In the genomic region with DNA sequence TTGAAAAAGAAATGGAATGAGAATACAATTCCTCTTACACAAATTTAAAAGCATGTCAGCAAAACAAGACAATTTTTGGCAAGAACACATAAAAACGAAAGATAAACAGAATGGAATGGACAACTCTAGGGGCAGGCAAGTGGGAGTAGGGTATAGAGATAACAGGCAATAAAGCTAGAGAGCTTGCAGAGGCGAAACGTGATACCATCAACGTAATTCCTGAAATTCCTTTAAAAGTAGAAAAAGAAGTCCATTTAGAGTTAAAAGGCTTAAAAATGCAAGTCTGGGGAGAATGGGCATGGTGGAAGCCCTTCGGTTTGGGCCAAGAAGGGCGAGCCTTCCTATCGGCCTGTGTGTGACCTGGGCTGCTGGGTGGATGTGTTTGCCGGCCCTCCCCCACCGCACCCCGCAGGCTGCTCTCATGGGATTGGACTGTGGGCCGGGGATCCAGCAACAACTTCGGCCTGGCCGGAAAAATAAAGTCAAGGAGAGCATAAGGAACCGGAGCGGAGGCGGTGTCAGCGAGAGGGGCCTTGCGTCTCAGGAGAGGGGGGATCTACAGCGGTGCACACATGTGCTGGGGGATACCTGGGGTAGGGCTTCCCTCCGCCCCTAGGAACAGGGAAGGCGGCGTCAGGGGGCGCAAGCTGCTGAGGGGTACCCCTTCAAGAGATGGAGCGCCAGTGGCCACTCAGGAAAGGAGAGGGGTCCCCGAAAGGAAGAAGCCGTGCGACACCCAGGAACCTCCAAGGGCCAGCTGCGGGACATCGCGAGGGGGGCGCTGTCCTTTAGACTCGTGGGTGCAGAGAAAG, we compare ENCODE assay signal across 15 cellular contexts. TPM values are rescaled to one million over a fixed set of nuclear protein-coding genes. Genes with fewer than 3 reads are reported as not detected.
A peak's percentile ranks its signal among the peaks of the same experiment; 100 is the strongest.
DNase-seq lines count a peak whose midpoint lies in the region; ATAC-seq and TF ChIP-seq lines count a peak whose summit lies in the region.
"Had no signal": no experiment of that assay in that cellular context is flagged by ENCODE, and none has a peak within 500 bp of the region (broad histone marks: within the 10 kb centered on the region; RNA-seq: fewer than 3 reads in every experiment).

No MANE protein-coding gene starts in this region.

- H3K27me3 Mint-ChIP-seq in activated naive CD8-positive, alpha-beta T cell treated with anti-CD3 and anti-CD28 coated beads for 36 hours = peaks cover 33% of the 10 kb centered on the region
- peaks cover 23% of the 10 kb centered on the region for H3K27me3 Mint-ChIP-seq in activated naive CD8-positive, alpha-beta T cell treated with anti-CD3 and anti-CD28 coated beads, Interleukin-2, amount 50 U/mL, for 24 hours

- peak overlapping the region; percentile 1 for H3K4me3 ChIP-seq in ectodermal cell (ENCODE audit: insufficient read depth, low read depth, low read length)
- H3K4me3 ChIP-seq in body of pancreas = no peak overlapping the region

- no peak for ATAC-seq in activated naive CD8-positive, alpha-beta T cell treated with anti-CD3 and anti-CD28 coated beads, Interleukin-2, amount 50 U/mL, for 24 hours
- no peak for ATAC-seq in body of pancreas
- ATAC-seq in HG03520 (IDR thresholded peaks at IDR 0.05; ENCODE audit: unreplicated experiment) = no peak

- H3K36me3 Mint-ChIP-seq in activated naive CD8-positive, alpha-beta T cell treated with anti-CD3 and anti-CD28 coated beads for 36 hours = no peaks in the 10 kb centered on the region
- no peaks in the 10 kb centered on the region for H3K36me3 Mint-ChIP-seq in activated naive CD8-positive, alpha-beta T cell treated with anti-CD3 and anti-CD28 coated beads, Interleukin-2, amount 50 U/mL, for 24 hours (ENCODE audit: low read depth)

- no peaks in the 10 kb centered on the region for H3K36me3 ChIP-seq in ectodermal cell (ENCODE audit: control insufficient read depth, insufficient read depth, low read length)
- no peaks in the 10 kb centered on the region for H3K36me3 ChIP-seq in body of pancreas (replicated peaks in 1 of 2; ENCODE audit: insufficient read depth in 1 of 2, low read depth in 2 of 2)

- no peak overlapping the region for H3K4me3 Mint-ChIP-seq in activated naive CD8-positive, alpha-beta T cell treated with anti-CD3 and anti-CD28 coated beads for 36 hours
- no peak overlapping the region for H3K4me3 Mint-ChIP-seq in activated naive CD8-positive, alpha-beta T cell treated with anti-CD3 and anti-CD28 coated beads, Interleukin-2, amount 50 U/mL, for 24 hours

- H3K9me3 ChIP-seq in ectodermal cell (ENCODE audit: control insufficient read depth, low read length) (no peaks in the 10 kb centered on the region), body of pancreas (no peaks in the 10 kb centered on the region)

- H3K27ac ChIP-seq in ectodermal cell (ENCODE audit: insufficient read depth, low read depth, low read length, poor library complexity, severe bottlenecking) = no peak overlapping the region
- no peak overlapping the region for H3K27ac ChIP-seq in body of pancreas
- H3K27ac ChIP-seq: RWPE1 had no signal

- intact Hi-C loops in body of pancreas (cut with DNase I) = no loop called here

- peaks cover 11% of the 10 kb centered on the region for H3K4me1 Mint-ChIP-seq in activated naive CD8-positive, alpha-beta T cell treated with anti-CD3 and anti-CD28 coated beads for 36 hours
- H3K4me1 Mint-ChIP-seq in activated naive CD8-positive, alpha-beta T cell treated with anti-CD3 and anti-CD28 coated beads, Interleukin-2, amount 50 U/mL, for 24 hours = peaks cover 14% of the 10 kb centered on the region

- peak overlapping the region; percentile 1 for H3K27ac Mint-ChIP-seq in activated naive CD8-positive, alpha-beta T cell treated with anti-CD3 and anti-CD28 coated beads for 36 hours
- no peak overlapping the region for H3K27ac Mint-ChIP-seq in activated naive CD8-positive, alpha-beta T cell treated with anti-CD3 and anti-CD28 coated beads, Interleukin-2, amount 50 U/mL, for 24 hours

- TF ChIP-seq POLR2A in body of pancreas (IDR thresholded peaks at IDR 0.05) = no peak

- peaks cover 28% of the 10 kb centered on the region for H3K27me3 ChIP-seq in ectodermal cell (ENCODE audit: control insufficient read depth, insufficient read depth, low read length, poor library complexity, severe bottlenecking)
- peaks cover 0 to 10% of the 10 kb centered on the region in 2 donors for H3K27me3 ChIP-seq in body of pancreas

- H3K9me3 Mint-ChIP-seq in activated naive CD8-positive, alpha-beta T cell treated with anti-CD3 and anti-CD28 coated beads for 36 hours = no peaks in the 10 kb centered on the region
- H3K9me3 Mint-ChIP-seq in activated naive CD8-positive, alpha-beta T cell treated with anti-CD3 and anti-CD28 coated beads, Interleukin-2, amount 50 U/mL, for 24 hours = no peaks in the 10 kb centered on the region

- no peaks in the 10 kb centered on the region for H3K4me1 ChIP-seq in ectodermal cell (ENCODE audit: control insufficient read depth, insufficient read depth, low read length)
- peaks cover 4% of the 10 kb centered on the region for H3K4me1 ChIP-seq in body of pancreas

- TF ChIP-seq CTCF in body of pancreas (IDR thresholded peaks at IDR 0.05) = no peak

- DNase-seq in activated naive CD8-positive, alpha-beta T cell treated with anti-CD3 and anti-CD28 coated beads for 36 hours = no peak
- DNase-seq in activated naive CD8-positive, alpha-beta T cell treated with anti-CD3 and anti-CD28 coated beads, Interleukin-2, amount 50 U/mL, for 24 hours = no peak
- peak; percentile 94 for DNase-seq in left kidney (ENCODE audit: low read depth, low spot score)
- DNase-seq in ureter (ENCODE audit: low spot score) = peak; percentile 38
- no peak for DNase-seq in body of pancreas
- no peak for DNase-seq in mesenteric fat pad (ENCODE audit: low spot score)
- DNase-seq: activated CD4-positive, CD25-positive, alpha-beta regulatory T cell; activated naive CD4-positive, alpha-beta T cell treated with Interleukin-2 at 50 U/mL for 16 hours; midbrain; small intestine had no signal

- 37 to 40% methylated on average over 32 of the region's 32 CpGs for WGBS in ectodermal cell, 2 experiments
- WGBS in body of pancreas, 2 donors = 25 to 32% methylated on average over 24 to 32 of the region's 32 CpGs

RNA-seq across cellular contexts. Expression of a gene that starts 4.1 kb away (rescaled TPM):
- total RNA-seq in activated naive CD8-positive, alpha-beta T cell treated with anti-CD3 and anti-CD28 coated beads for 36 hours = not detected
- not detected for polyA plus RNA-seq in ectodermal cell (2013, experiment 1 of 4)
- not detected for polyA plus RNA-seq in ectodermal cell (2013, experiment 2 of 4)
- polyA plus RNA-seq in ectodermal cell (2013, experiment 3 of 4) = not detected
- polyA plus RNA-seq in ectodermal cell (2013, experiment 4 of 4) = not detected
- total RNA-seq in ureter = not detected
- not detected for total RNA-seq in body of pancreas
- total RNA-seq in mesenteric fat pad = 0.10 TPM
- total RNA-seq: HT1080 had no signal
- polyA plus RNA-seq: esophagus, small intestine had no signal

RNA-seq across cellular contexts. Expression of a gene that starts 5.5 kb away (rescaled TPM):
- total RNA-seq in activated naive CD8-positive, alpha-beta T cell treated with anti-CD3 and anti-CD28 coated beads for 36 hours = not detected
- not detected for polyA plus RNA-seq in ectodermal cell (2013, experiment 1 of 4)
- polyA plus RNA-seq in ectodermal cell (2013, experiment 2 of 4) = not detected
- polyA plus RNA-seq in ectodermal cell (2013, experiment 3 of 4) = not detected
- polyA plus RNA-seq in ectodermal cell (2013, experiment 4 of 4) = not detected
- not detected for total RNA-seq in ureter
- not detected for total RNA-seq in body of pancreas
- total RNA-seq in mesenteric fat pad = 0.84 TPM
- polyA plus RNA-seq: esophagus, small intestine had no signal

RNA-seq across cellular contexts. Expression of a gene that starts 19.9 kb away (rescaled TPM):
- 1 to 10 TPM; 4.2 to 4.3 TPM for total RNA-seq in activated naive CD8-positive, alpha-beta T cell treated with anti-CD3 and anti-CD28 coated beads for 36 hours
- 142 TPM for polyA plus RNA-seq in ectodermal cell (2013, experiment 1 of 4)
- 128 TPM for polyA plus RNA-seq in ectodermal cell (2013, experiment 2 of 4)
- 134 TPM for polyA plus RNA-seq in ectodermal cell (2013, experiment 3 of 4)
- polyA plus RNA-seq in ectodermal cell (2013, experiment 4 of 4) = 151 TPM
- total RNA-seq in ureter (3.0 TPM), body of pancreas (1 to 10 TPM; 2.3 to 4.9 TPM), mesenteric fat pad (57.7 TPM)
- total RNA-seq: HT1080 had no signal

RNA-seq across cellular contexts. Expression of a gene that starts 20.2 kb away (rescaled TPM):
- total RNA-seq in activated naive CD8-positive, alpha-beta T cell treated with anti-CD3 and anti-CD28 coated beads for 36 hours = 10 to 100 TPM; 24.2 to 26.3 TPM
- polyA plus RNA-seq in ectodermal cell (2013, experiment 1 of 4) = 55.7 TPM
- 51.9 TPM for polyA plus RNA-seq in ectodermal cell (2013, experiment 2 of 4)
- polyA plus RNA-seq in ectodermal cell (2013, experiment 3 of 4) = 62.7 TPM
- 63.4 TPM for polyA plus RNA-seq in ectodermal cell (2013, experiment 4 of 4)
- total RNA-seq in ureter (53.5 TPM), body of pancreas (10 to 100 TPM; 26.5 to 48.1 TPM), mesenteric fat pad (28.5 TPM)

RNA-seq across cellular contexts. Expression of a gene that starts 20.3 kb away (rescaled TPM):
- total RNA-seq in activated naive CD8-positive, alpha-beta T cell treated with anti-CD3 and anti-CD28 coated beads for 36 hours = 10 to 100 TPM; 33.5 to 34.1 TPM
- polyA plus RNA-seq in ectodermal cell (2013, experiment 1 of 4) = 43.5 TPM
- polyA plus RNA-seq in ectodermal cell (2013, experiment 2 of 4) = 42.2 TPM
- polyA plus RNA-seq in ectodermal cell (2013, experiment 3 of 4) = 35.8 TPM
- 38.9 TPM for polyA plus RNA-seq in ectodermal cell (2013, experiment 4 of 4)
- total RNA-seq in ureter (38.0 TPM), body of pancreas (10 to 100 TPM; 21.3 to 25.4 TPM), mesenteric fat pad (42.0 TPM)

Comparison
In these comparisons a context has a peak if more than half of its experiments do, and no peak if none do; other contexts are left out.
1. DNase-seq: peak in left kidney (single experiment) and ureter (single experiment); none in activated naive CD8-positive, alpha-beta T cell treated with anti-CD3 and anti-CD28 coated beads for 36 hours (single experiment), activated naive CD8-positive, alpha-beta T cell treated with anti-CD3 and anti-CD28 coated beads, Interleukin-2, amount 50 U/mL, for 24 hours (single experiment), body of pancreas (0 of 4) and mesenteric fat pad (single experiment).